16 cellular contexts compared by ENCODE assay signal in the genomic region with DNA sequence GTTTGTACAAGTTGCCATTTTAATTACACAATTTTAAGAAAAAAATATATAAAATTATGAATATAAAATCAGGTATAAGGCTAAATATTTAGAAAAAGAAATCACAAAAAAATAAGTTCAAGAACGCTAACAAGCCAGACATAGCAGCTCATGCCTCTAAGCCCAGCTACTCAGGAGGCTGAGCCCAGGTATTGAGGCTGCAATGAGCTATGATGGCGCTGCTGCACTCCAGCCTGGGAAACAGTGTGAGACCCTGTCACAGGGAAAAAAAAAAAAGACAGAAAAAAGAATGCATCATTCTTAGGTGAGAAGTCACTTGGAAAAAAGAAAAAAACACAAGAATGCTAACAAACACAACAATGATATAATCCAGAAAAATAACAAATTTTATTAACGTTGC.
DNase-seq lines count a peak whose midpoint lies in the region; ATAC-seq and TF ChIP-seq lines count a peak whose summit lies in the region.
"Had no signal": no experiment of that assay in that cellular context is flagged by ENCODE, and none has a peak within 500 bp of the region (broad histone marks: within the 10 kb centered on the region; RNA-seq: fewer than 3 reads in every experiment).

No MANE protein-coding gene starts in this region.

- TF ChIP-seq CTCF in GM23338 (conservative IDR thresholded peaks at IDR 0.05; ENCODE audit: low read depth in 2 of 2), result peak in 1 of 2 experiments; percentile 29; a peak in 1 of 4 replicates
- peak; percentile 18 for TF ChIP-seq CTCF in endodermal cell (conservative IDR thresholded peaks at IDR 0.05)

- H3K79me2 ChIP-seq in GM23338 (replicated peaks; ENCODE audit: insufficient read depth), result no peaks in the 10 kb centered on the region

- in situ Hi-C loops in ACHN (cut with HindIII; ENCODE audit: low pct_ligation_motif_present, low pct_unique_long_range_greater_than_20kb, low sequenced_read_pairs), result no loop called here

- H3K9me3 ChIP-seq in endodermal cell (ENCODE audit: control insufficient read depth, low read length), result peaks cover 11% of the 10 kb centered on the region
- H3K9me3 ChIP-seq: Caco-2 had no signal

- 0 out of 2 replicates have a peak, but pooled peaks cover 4% of the 10 kb centered on the region for H3K9me2 ChIP-seq in GM23338 (ENCODE audit: insufficient read depth)

- ATAC-seq in GM23338, result peak; percentile 64
- ATAC-seq: HepG2 had no signal

- no peak overlapping the region for H3K4me3 ChIP-seq in GM23338
- H3K4me3 ChIP-seq in endodermal cell (ENCODE audit: low read length), result no peak overlapping the region
- H3K4me3 ChIP-seq: GM23248 had no signal

- no peak overlapping the region for H3K27ac ChIP-seq in GM23338 (ENCODE audit: low read depth)
- H3K27ac ChIP-seq in endodermal cell (ENCODE audit: low read depth, low read length), result no peak overlapping the region
- H3K27ac ChIP-seq: C4-2B, GM23248 had no signal

- no peak overlapping the region for H3K4me2 ChIP-seq in GM23338

- no peaks in the 10 kb centered on the region for H3F3A ChIP-seq in GM23338 (replicated peaks; ENCODE audit: low read depth)

- H3K4me1 Mint-ChIP-seq in GM23338 (peaks cover 6% of the 10 kb centered on the region), endodermal cell (peaks cover 9% of the 10 kb centered on the region)
- no peaks in the 10 kb centered on the region for H3K4me1 Mint-ChIP-seq in activated CD4-positive, alpha-beta memory T cell treated with anti-CD3 and anti-CD28 coated beads, Interleukin-2, amount 10 ng/mL, durations not matched to agents 7 days and 5 days

- WGBS in endodermal cell (ENCODE audit: insufficient coverage in 1 of 2, insufficient read length in 1 of 2), 2 experiments, result 81% methylated on average over 3 of the region's 3 CpGs; no CpG with 5 or more reads in 1 of the 2 experiments

- H3K36me3 ChIP-seq in GM23338 (ENCODE audit: insufficient read depth) (no peaks in the 10 kb centered on the region), endodermal cell (ENCODE audit: control insufficient read depth, insufficient read depth, low read length) (no peaks in the 10 kb centered on the region)

- H3K4me1 ChIP-seq in GM23338 (ENCODE audit: insufficient read depth), result no peaks in the 10 kb centered on the region
- H3K4me1 ChIP-seq in endodermal cell (ENCODE audit: control insufficient read depth, insufficient read depth, low read length), result peaks cover 7% of the 10 kb centered on the region
- H3K4me1 ChIP-seq: Caco-2 had no signal

- H3K27ac Mint-ChIP-seq in GM23338 (no peak overlapping the region), endodermal cell (no peak overlapping the region)
- H3K27ac Mint-ChIP-seq in activated CD4-positive, alpha-beta memory T cell treated with anti-CD3 and anti-CD28 coated beads, Interleukin-2, amount 10 ng/mL, durations not matched to agents 7 days and 5 days, result no peak overlapping the region
- H3K27ac Mint-ChIP-seq: CD4-positive, alpha-beta T cell; IgD-negative memory B cell had no signal

- 0 out of 3 replicates have a peak, but pooled peaks cover 2% of the 10 kb centered on the region for H3K9me3 Mint-ChIP-seq in GM23338
- H3K9me3 Mint-ChIP-seq in endodermal cell, result peaks cover 7% of the 10 kb centered on the region
- H3K9me3 Mint-ChIP-seq in activated CD4-positive, alpha-beta memory T cell treated with anti-CD3 and anti-CD28 coated beads, Interleukin-2, amount 10 ng/mL, durations not matched to agents 7 days and 5 days, result no peaks in the 10 kb centered on the region
- H3K9me3 Mint-ChIP-seq: IgD-negative memory B cell had no signal

- H3K27me3 Mint-ChIP-seq in GM23338 (ENCODE audit: insufficient read depth, low read depth, poor library complexity), result peaks cover 2% of the 10 kb centered on the region
- no peaks in the 10 kb centered on the region for H3K27me3 Mint-ChIP-seq in endodermal cell (ENCODE audit: insufficient read depth)
- H3K27me3 Mint-ChIP-seq in activated CD4-positive, alpha-beta memory T cell treated with anti-CD3 and anti-CD28 coated beads, Interleukin-2, amount 10 ng/mL, durations not matched to agents 7 days and 5 days, result no peaks in the 10 kb centered on the region
- H3K27me3 Mint-ChIP-seq: CD4-positive, alpha-beta T cell; IgD-negative memory B cell had no signal

- peak; percentile 22 for DNase-seq in ACHN
- DNase-seq in GM23338 (ENCODE audit: low spot score), result peak; percentile 11
- DNase-seq in endodermal cell, result peak; percentile 56
- peak; percentile 13 for DNase-seq in kidney tubule cell (ENCODE audit: low spot score)
- no peak for DNase-seq in ureter (ENCODE audit: low spot score)
- no peak for DNase-seq in activated CD4-positive, alpha-beta memory T cell treated with anti-CD3 and anti-CD28 coated beads, Interleukin-2, amount 10 ng/mL, durations not matched to agents 7 days and 5 days
- no peak for DNase-seq in amygdala (lab: John Stamatoyannopoulos, UW)
- DNase-seq in midbrain (lab: John Stamatoyannopoulos, UW), result no peak
- DNase-seq: AML-193; Caco-2; CD4-positive, alpha-beta T cell; GM23248; HCEC 1CT had no signal

- H3K36me3 Mint-ChIP-seq in GM23338 (ENCODE audit: low read depth) (no peaks in the 10 kb centered on the region; the same call in 2 of the 3 replicates), endodermal cell (ENCODE audit: low read depth) (peaks cover 10% of the 10 kb centered on the region)
- no peaks in the 10 kb centered on the region for H3K36me3 Mint-ChIP-seq in activated CD4-positive, alpha-beta memory T cell treated with anti-CD3 and anti-CD28 coated beads, Interleukin-2, amount 10 ng/mL, durations not matched to agents 7 days and 5 days (ENCODE audit: low read depth)

- H3K4me3 Mint-ChIP-seq in GM23338, result no peak overlapping the region
- H3K4me3 Mint-ChIP-seq in endodermal cell, result no peak overlapping the region
- H3K4me3 Mint-ChIP-seq in activated CD4-positive, alpha-beta memory T cell treated with anti-CD3 and anti-CD28 coated beads, Interleukin-2, amount 10 ng/mL, durations not matched to agents 7 days and 5 days, result no peak overlapping the region
- H3K4me3 Mint-ChIP-seq: CD4-positive, alpha-beta T cell; IgD-negative memory B cell had no signal

- no peak overlapping the region for H3K9ac ChIP-seq in endodermal cell (ENCODE audit: extremely low read depth, low read length, poor library complexity, severe bottlenecking)
- H3K9ac ChIP-seq: GM23248 had no signal

- H4K20me1 ChIP-seq in GM23338 (replicated peaks; ENCODE audit: insufficient read depth), result 0 out of 2 replicates have a peak, but pooled peaks cover 3% of the 10 kb centered on the region

- POLR2A ChIA-PET in activated CD4-positive, alpha-beta memory T cell treated with anti-CD3 and anti-CD28 coated beads, Interleukin-2, amount 10 ng/mL, durations not matched to agents 7 days and 5 days (lab: Charles Lee), result no interaction called here

- CTCF ChIA-PET in activated CD4-positive, alpha-beta memory T cell treated with anti-CD3 and anti-CD28 coated beads, Interleukin-2, amount 10 ng/mL, durations not matched to agents 7 days and 5 days (lab: Charles Lee), result interaction anchor here (0.7 kb wide), 1 partner anchor 1010 kb away, joined by 3 read pairs; no protein-coding TSS in a partner anchor

- no peak overlapping the region for H2AFZ ChIP-seq in GM23338
- H2AFZ ChIP-seq: GM23248 had no signal

- H3K27me3 ChIP-seq in GM23338 (ENCODE audit: insufficient read depth) (no peaks in the 10 kb centered on the region), endodermal cell (ENCODE audit: control insufficient read depth, insufficient read depth, low read length, poor library complexity, severe bottlenecking) (no peaks in the 10 kb centered on the region)

TF ChIP-seq in GM23338, 12 proteins besides CTCF, POLR2A, EP300 and RAD21 (continues in another document):
- no peak for TF ChIP-seq STAT1 (IDR thresholded peaks at IDR 0.05; ENCODE audit: unreplicated experiment)
- no peak for TF ChIP-seq EZH2 (IDR thresholded peaks at IDR 0.05; ENCODE audit: low read depth, unreplicated experiment)
- TF ChIP-seq ZNF114 (CRISPR knock-in tag; IDR thresholded peaks at IDR 0.05), result no peak
- no peak for TF ChIP-seq CREB1 (CRISPR knock-in tag; IDR thresholded peaks at IDR 0.05; ENCODE audit: low read depth)
- TF ChIP-seq EZH2phosphoT487 (IDR thresholded peaks at IDR 0.05; ENCODE audit: unreplicated experiment), result no peak

Comparison
In these comparisons a context has a peak if more than half of its experiments do, and no peak if none do; other contexts are left out.
1. DNase-seq: peak in ACHN (single experiment), GM23338 (single experiment), endodermal cell (single experiment) and kidney tubule cell (single experiment); none in ureter (single experiment), activated CD4-positive, alpha-beta memory T cell treated with anti-CD3 and anti-CD28 coated beads, Interleukin-2, amount 10 ng/mL, durations not matched to agents 7 days and 5 days (single experiment), amygdala (0 of 56) and midbrain (single experiment).